8 cellular contexts compared by ENCODE assay signal in the genomic region with DNA sequence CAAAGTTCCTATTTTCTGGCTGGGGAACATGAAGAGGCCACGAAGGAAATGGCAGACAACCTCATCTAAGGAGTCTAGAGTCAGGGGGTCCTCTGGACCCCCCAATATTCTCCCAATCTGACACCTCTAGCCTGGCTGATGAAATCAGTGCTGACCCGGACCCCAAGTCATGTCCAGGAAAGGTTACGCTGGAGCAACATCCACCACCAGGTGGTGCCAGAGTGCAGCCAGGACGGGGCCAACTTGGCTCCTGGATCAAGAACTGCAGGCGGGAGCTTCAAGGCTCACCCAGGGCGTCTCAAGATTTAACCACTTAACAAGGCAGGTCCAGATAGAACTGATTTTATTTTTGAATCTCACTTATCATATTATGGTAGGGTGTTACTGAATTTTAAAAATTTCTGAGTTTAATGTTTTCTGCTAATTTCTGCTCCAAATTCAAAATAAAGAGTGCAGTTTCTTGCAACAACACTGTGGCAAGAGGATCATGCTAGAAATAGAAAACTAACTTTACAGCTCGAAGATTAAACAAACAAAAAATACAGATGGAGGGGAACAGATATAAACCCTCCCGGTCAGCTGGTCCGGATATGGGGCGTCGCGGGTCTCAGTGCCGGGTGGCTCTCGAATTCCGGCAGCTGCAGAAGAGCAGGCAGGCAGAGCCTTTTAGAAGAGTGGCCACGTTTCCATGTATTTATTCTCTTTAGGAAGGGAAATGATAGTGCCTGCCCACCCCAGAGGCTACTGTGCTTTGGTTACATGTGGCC.
DNase-seq lines count a peak whose midpoint lies in the region; ATAC-seq, FAIRE-seq and TF ChIP-seq lines count a peak whose summit lies in the region.

No MANE protein-coding gene starts in this region.

- TF ChIP-seq CTCF in WTC11 (IDR thresholded peaks at IDR 0.05) (peak; percentile 91), mammary epithelial cell (conservative IDR thresholded peaks at IDR 0.05 in 1 of 2, IDR thresholded peaks at IDR 0.05 in 1 of 2; ENCODE audit: extremely low read depth in 1 of 2, insufficient read depth in 1 of 2, low read depth in 1 of 2, low read length in 2 of 2) (peak; percentile 91 to 99), keratinocyte (optimal IDR thresholded peaks at IDR 0.05 in 1 of 3, IDR thresholded peaks at IDR 0.05 in 1 of 3, conservative IDR thresholded peaks at IDR 0.05 in 1 of 3; ENCODE audit: extremely low read depth in 1 of 3, insufficient read depth in 2 of 3, low read length in 3 of 3) (peak; percentile 96 to 98 (median 98))

- no TSS peak for BruUV-seq in mammary epithelial cell (replicated peaks; lab: Mats Ljungman, UMichigan)

- FAIRE-seq in keratinocyte (lab: Jason Lieb, UNC) = peak; percentile 77

- no peaks in the 10 kb centered on the region for H3K27me3 Mint-ChIP-seq in WTC11 (ENCODE audit: low read depth)

- in situ Hi-C loops in mammary epithelial cell (cut with MboI; ENCODE audit: low sequenced_read_pairs in 2 of 2) = loop anchor here (5.0 to 10.0 kb wide), 3 partner anchors 123 to 183 kb away; no protein-coding TSS in a partner anchor

- peak; percentile 88 for DNase-seq in Ammon's horn (ENCODE audit: low spot score)
- peak; percentile 77 for DNase-seq in GM19240 (ENCODE audit: insufficient read length, low spot score)
- peak; percentile 46 to 84 (median 76) for DNase-seq in NCI-H1417 (lab: John Stamatoyannopoulos, UW)
- DNase-seq in WTC11 (ENCODE audit: low spot score) = peak; percentile 96
- DNase-seq in mammary epithelial cell = peak; percentile 51
- DNase-seq in keratinocyte (ENCODE audit: low read depth, low spot score) = peak; percentile 19
- peak; percentile 65 to 83 for DNase-seq in stimulated activated CD4-positive, alpha-beta T cell treated with anti-CD3 and anti-CD28 coated beads, Interleukin-1b, Interleukin-23, amount 100 ng/mL, for 1 hour (ENCODE audit: low read depth in 2 of 2)

- dilution Hi-C loops in mammary epithelial cell (cut with HindIII; ENCODE audit: low sequenced_read_pairs) = no loop called here
- dilution Hi-C loops in keratinocyte (cut with MboI; ENCODE audit: extremely low pct_ligation_motif_present, low sequenced_read_pairs) = no loop called here

- H3K27ac Mint-ChIP-seq in WTC11 = peak overlapping the region; percentile 93; the same call in 1 of the 2 replicates

- H3K27me3 ChIP-seq in mammary epithelial cell (ENCODE audit: insufficient read depth, low read length) (no peaks in the 10 kb centered on the region), keratinocyte (ENCODE audit: control insufficient read depth, extremely low read depth, insufficient read depth, low read length) (no peaks in the 10 kb centered on the region)

- H3K4me2 ChIP-seq in mammary epithelial cell (ENCODE audit: insufficient read depth, low read depth, low read length) = no peak overlapping the region
- no peak overlapping the region for H3K4me2 ChIP-seq in keratinocyte (ENCODE audit: control insufficient read depth, extremely low read depth, insufficient read depth, low read depth, low read length)

- no peaks in the 10 kb centered on the region for H3K9me1 ChIP-seq in keratinocyte (ENCODE audit: control insufficient read depth, extremely low read depth, insufficient read depth, low read length)

- H3K79me2 ChIP-seq in mammary epithelial cell (ENCODE audit: insufficient read depth, low read length) (no peaks in the 10 kb centered on the region), keratinocyte (ENCODE audit: control insufficient read depth, insufficient read depth, low read length) (no peaks in the 10 kb centered on the region)

- H3K27ac ChIP-seq in mammary epithelial cell (ENCODE audit: insufficient read depth, low read depth, low read length) = no peak overlapping the region
- H3K27ac ChIP-seq in keratinocyte (ENCODE audit: control insufficient read depth, insufficient read depth, low read length) = no peak overlapping the region

- H3K4me3 ChIP-seq in mammary epithelial cell (replicated peaks in 1 of 3; ENCODE audit: insufficient read depth in 1 of 3, low read depth in 2 of 3, low read length in 3 of 3) = no peak overlapping the region
- no peak overlapping the region for H3K4me3 ChIP-seq in keratinocyte (ENCODE audit: control insufficient read depth in 2 of 3, extremely low read depth in 1 of 3, insufficient read depth in 2 of 3, low read depth in 1 of 3, low read length in 3 of 3)

- POLR2A ChIA-PET in WTC11 (lab: Charles Lee) = interaction anchor here (0.5 to 1.3 kb wide), 4 partner anchors 25 to 156 kb away, joined by 3 to 4 read pairs (median 3); no protein-coding TSS in a partner anchor

- no peaks in the 10 kb centered on the region for H4K20me1 ChIP-seq in mammary epithelial cell (ENCODE audit: insufficient read depth, low read length)
- no peaks in the 10 kb centered on the region for H4K20me1 ChIP-seq in keratinocyte (ENCODE audit: control insufficient read depth, extremely low read depth, insufficient read depth, low read length)

- H3K36me3 ChIP-seq in mammary epithelial cell (ENCODE audit: insufficient read depth, low read length) (peaks cover 23% of the 10 kb centered on the region), keratinocyte (ENCODE audit: control insufficient read depth in 2 of 2, extremely low read depth in 1 of 2, insufficient read depth in 2 of 2, low read length in 2 of 2) (peaks cover 28 to 37% of the 10 kb centered on the region in 2 experiments)

- CTCF ChIA-PET in WTC11 (lab: Charles Lee) (interaction anchor here (0.6 to 8.2 kb wide), 66 partner anchors 8 to 1138 kb away, joined by 3 to 116 read pairs (median 5); partner anchors contain the start of gene AFAP1), mammary epithelial cell (lab: Charles Lee; ENCODE audit: low non-redundant PET) (interaction anchor here (0.6 to 1.0 kb wide), 8 partner anchors 39 to 607 kb away, joined by 3 to 34 read pairs (median 4); no protein-coding TSS in a partner anchor)

- H3K4me1 ChIP-seq in mammary epithelial cell (ENCODE audit: insufficient read depth, low read length) = peaks cover 22% of the 10 kb centered on the region
- peaks cover 5% of the 10 kb centered on the region for H3K4me1 ChIP-seq in keratinocyte (ENCODE audit: control insufficient read depth, extremely low read depth, insufficient read depth, low read length)

- 48% methylated on average over 16 of the region's 16 CpGs for WGBS in mammary epithelial cell (ENCODE audit: low coverage, missing lambda C conversion rate)

- no peaks in the 10 kb centered on the region for H3K9me3 Mint-ChIP-seq in WTC11

- intact Hi-C loops in mammary epithelial cell (cut with micrococcal nuclease) = loop anchor here (1.0 to 2.0 kb wide), 8 partner anchors 25 to 341 kb away; partner anchors contain the start of gene AFAP1

- H3K36me3 Mint-ChIP-seq in WTC11 = peaks cover 23% of the 10 kb centered on the region

- H2AFZ ChIP-seq in mammary epithelial cell (ENCODE audit: low read depth, low read length) = no peak overlapping the region
- H2AFZ ChIP-seq in keratinocyte (ENCODE audit: control insufficient read depth, low read length) = no peak overlapping the region

- peaks cover 18% of the 10 kb centered on the region for H3K9me3 ChIP-seq in mammary epithelial cell (replicated peaks; ENCODE audit: insufficient read depth, low read length)
- peaks cover 16% of the 10 kb centered on the region for H3K9me3 ChIP-seq in keratinocyte (ENCODE audit: control insufficient read depth, low read depth, low read length)

- H3K9ac ChIP-seq in mammary epithelial cell (ENCODE audit: insufficient read depth, low read length) (no peak overlapping the region), keratinocyte (ENCODE audit: control insufficient read depth, extremely low read depth, insufficient read depth, low read length) (no peak overlapping the region)

- H3K4me3 Mint-ChIP-seq in WTC11 = no peak overlapping the region

- peaks cover 47% of the 10 kb centered on the region for H3K4me1 Mint-ChIP-seq in WTC11

- ATAC-seq in WTC11 (peak; percentile 63), HG03135 (IDR thresholded peaks at IDR 0.05; ENCODE audit: unreplicated experiment) (no peak)

TF ChIP-seq in WTC11, 78 proteins besides CTCF, POLR2A, EP300 and RAD21:
- peak; percentile 93 for TF ChIP-seq GABPB1 (CRISPR knock-in tag; IDR thresholded peaks at IDR 0.05)
- no peak for TF ChIP-seq ZNF416 (CRISPR knock-in tag; IDR thresholded peaks at IDR 0.05)

Comparison
In these comparisons a context has a peak if more than half of its experiments do, and no peak if none do; other contexts are left out.
1. DNase-seq: peak in every context shown above with its lines; median percentile 96 in WTC11; 88 in Ammon's horn; 77 in GM19240; 76 in NCI-H1417; 74 in stimulated activated CD4-positive, alpha-beta T cell treated with anti-CD3 and anti-CD28 coated beads, Interleukin-1b, Interleukin-23, amount 100 ng/mL, for 1 hour; 51 in mammary epithelial cell; 19 in keratinocyte.